Comparison of ENCODE assay signal across 13 cellular contexts in genomic region chr7:30068117-30068516, GRCh38. TPM values are rescaled to one million over a fixed set of nuclear protein-coding genes. Genes with fewer than 3 reads are reported as not detected.
DNase-seq lines count a peak whose midpoint lies in the region; ATAC-seq and TF ChIP-seq lines count a peak whose summit lies in the region.
"Had no signal": no experiment of that assay in that cellular context is flagged by ENCODE, and none has a peak within 500 bp of the region (broad histone marks: within the 10 kb centered on the region; RNA-seq: fewer than 3 reads in every experiment).

No MANE protein-coding gene starts in this region.

- peaks cover 9% of the 10 kb centered on the region for H3K36me3 Mint-ChIP-seq in chondrocyte (ENCODE audit: low read depth)
- peaks cover 40% of the 10 kb centered on the region for H3K36me3 Mint-ChIP-seq in CD8-positive, alpha-beta T cell

- no peak overlapping the region for H3K4me3 Mint-ChIP-seq in chondrocyte (ENCODE audit: unreplicated experiment)
- no peak overlapping the region for H3K4me3 Mint-ChIP-seq in CD8-positive, alpha-beta T cell

- H3K9me3 ChIP-seq in CD8-positive, alpha-beta T cell (ENCODE audit: low read length) = no peaks in the 10 kb centered on the region

- H3K27me3 Mint-ChIP-seq in chondrocyte (ENCODE audit: low read depth) = no peaks in the 10 kb centered on the region
- H3K27me3 Mint-ChIP-seq in CD8-positive, alpha-beta T cell (ENCODE audit: low read depth) = no peaks in the 10 kb centered on the region

- H3K27ac ChIP-seq in CD8-positive, alpha-beta T cell (ENCODE audit: low read depth, low read length) = no peak overlapping the region
- H3K27ac ChIP-seq: SK-N-MC had no signal

- H3K36me3 ChIP-seq in CD8-positive, alpha-beta T cell (ENCODE audit: insufficient read depth, low read length) = no peaks in the 10 kb centered on the region

- DNase-seq in Right ventricle myocardium inferior (ENCODE audit: missing footprints) (no peak), cardiac septum (ENCODE audit: low spot score) (no peak), chondrocyte (ENCODE audit: low spot score) (no peak), left lobe of liver (ENCODE audit: low spot score) (no peak), HuH-7 (ENCODE audit: low spot score) (no peak)
- no peak for DNase-seq in CD8-positive, alpha-beta T cell
- DNase-seq: dermis blood vessel endothelial cell, GOT3, NCI-H526, nucleus accumbens had no signal

- ATAC-seq in Right ventricle myocardium inferior (peak; percentile 83), left lobe of liver (peak; percentile 57), HG02678 (IDR thresholded peaks at IDR 0.05; ENCODE audit: unreplicated experiment) (no peak), GM18511 (IDR thresholded peaks at IDR 0.05; ENCODE audit: unreplicated experiment) (no peak)
- ATAC-seq in CD8-positive, alpha-beta T cell = no peak

- no peaks in the 10 kb centered on the region for H3K27me3 ChIP-seq in CD8-positive, alpha-beta T cell (ENCODE audit: insufficient read depth, low read length)

- no peak overlapping the region for H3K4me3 ChIP-seq in CD8-positive, alpha-beta T cell (ENCODE audit: low read depth, low read length)
- H3K4me3 ChIP-seq: SK-N-MC had no signal

- CTCF ChIA-PET in CD8-positive, alpha-beta T cell (lab: Charles Lee) = no interaction called here

- intact Hi-C loops in Right ventricle myocardium inferior (cut with DNase I) (loop anchor here (5.0 kb wide), 1 partner anchor 321 kb away; no protein-coding TSS in a partner anchor), cardiac septum (cut with DNase I) (loop anchor here (10.0 kb wide), 1 partner anchor 113 kb away; no protein-coding TSS in a partner anchor)
- intact Hi-C loops in CD8-positive, alpha-beta T cell (cut with DNase I, micrococcal nuclease) = loop anchor here in 1 of 2 experiments (5.0 to 10.0 kb wide), 2 partner anchors 431 to 1143 kb away; no protein-coding TSS in a partner anchor

- no peak for TF ChIP-seq CTCF in chondrocyte (IDR thresholded peaks at IDR 0.05)
- TF ChIP-seq CTCF in CD8-positive, alpha-beta T cell (IDR thresholded peaks at IDR 0.05) = no peak

- POLR2A ChIA-PET in CD8-positive, alpha-beta T cell (lab: Charles Lee) = no interaction called here

- no peaks in the 10 kb centered on the region for H3K4me1 ChIP-seq in CD8-positive, alpha-beta T cell (ENCODE audit: insufficient read depth, low read length)

- no peaks in the 10 kb centered on the region for H3K9me3 Mint-ChIP-seq in chondrocyte (ENCODE audit: low read depth)
- no peaks in the 10 kb centered on the region for H3K9me3 Mint-ChIP-seq in CD8-positive, alpha-beta T cell

- H3K4me1 Mint-ChIP-seq in chondrocyte (ENCODE audit: low read depth) = peaks cover 25% of the 10 kb centered on the region
- no peaks in the 10 kb centered on the region for H3K4me1 Mint-ChIP-seq in CD8-positive, alpha-beta T cell (ENCODE audit: low read depth)

- peak overlapping the region; percentile 79 for H3K27ac Mint-ChIP-seq in chondrocyte (ENCODE audit: unreplicated experiment)
- H3K27ac Mint-ChIP-seq in CD8-positive, alpha-beta T cell = no peak overlapping the region

RNA-seq across cellular contexts. Expression of gene PLEKHA8, which starts 39.9 kb away (rescaled TPM):
- total RNA-seq in Right ventricle myocardium inferior (3.9 TPM), cardiac septum (5.7 TPM), chondrocyte (17.7 to 20.3 TPM (median 17.7 TPM) in 3 replicates), left lobe of liver (4.3 TPM)
- total RNA-seq in CD8-positive, alpha-beta T cell = 1 to 10 TPM; 3.7 to 4.2 TPM

RNA-seq across cellular contexts. Expression of gene FKBP14, which starts 41.6 kb away (rescaled TPM):
- total RNA-seq in Right ventricle myocardium inferior = 8.5 TPM
- 13.8 TPM for total RNA-seq in cardiac septum
- 72.1 to 103 TPM (median 74.7 TPM) in 3 replicates for total RNA-seq in chondrocyte
- total RNA-seq in left lobe of liver = 4.9 TPM
- total RNA-seq in CD8-positive, alpha-beta T cell = 1 to 10 TPM; 5.7 to 6.1 TPM

Comparison
In these comparisons a context has a peak if more than half of its experiments do, and no peak if none do; other contexts are left out.
1. ATAC-seq: peak in Right ventricle myocardium inferior (single experiment) and left lobe of liver (single experiment); none in CD8-positive, alpha-beta T cell (single experiment), HG02678 (single experiment) and GM18511 (single experiment).